ENCODE assay signal across 14 cellular contexts in genomic region chr20:59645761-59646171, GRCh38. TPM values are rescaled to one million over a fixed set of nuclear protein-coding genes. Genes with fewer than 3 reads are reported as not detected.
DNase-seq lines count a peak whose midpoint lies in the region; ATAC-seq, FAIRE-seq and TF ChIP-seq lines count a peak whose summit lies in the region.
"Had no signal": no experiment of that assay in that cellular context is flagged by ENCODE, and none has a peak within 500 bp of the region (broad histone marks: within the 10 kb centered on the region; RNA-seq: fewer than 3 reads in every experiment).

No MANE protein-coding gene starts in this region.

- no peaks in the 10 kb centered on the region for H3K36me3 ChIP-seq in small intestine (ENCODE audit: control insufficient read depth in 2 of 2, insufficient read depth in 2 of 2, low read length in 2 of 2)

- H3K27ac Mint-ChIP-seq in T-cell (no peak overlapping the region), nephron progenitor cell (no peak overlapping the region)
- H3K27ac Mint-ChIP-seq: activated T-helper 17 cell treated with anti-CD3 and anti-CD28 coated beads, Interleukin-2, amount 50 U/mL, for 72 hours had no signal

- POLR2A ChIA-PET in T-cell (lab: Charles Lee) = no interaction called here

- no peak overlapping the region for H3K4me3 ChIP-seq in small intestine (ENCODE audit: low read depth in 1 of 2, low read length in 2 of 2)

- no peaks in the 10 kb centered on the region for H3K9me3 ChIP-seq in small intestine (ENCODE audit: control insufficient read depth, low read depth)

- WGBS in small intestine, 3 donors = 49 to 67% (median 55%) methylated on average over 7 of the region's 7 CpGs

- no peaks in the 10 kb centered on the region for H3K4me1 ChIP-seq in small intestine (ENCODE audit: control insufficient read depth in 2 of 2, insufficient read depth in 1 of 2, low read depth in 1 of 2, low read length in 1 of 2)

- FAIRE-seq in small intestine (lab: Jason Lieb, UNC) = no peak

- H3K9me3 Mint-ChIP-seq in T-cell (peaks cover 0 to 5% (median 3%) of the 10 kb centered on the region in 3 donors), nephron progenitor cell (peaks cover 86% of the 10 kb centered on the region)

- no peaks in the 10 kb centered on the region for H3K27me3 ChIP-seq in small intestine (ENCODE audit: control insufficient read depth in 2 of 2, insufficient read depth in 2 of 2, low read length in 2 of 2)

- H3K27me3 Mint-ChIP-seq in T-cell = peaks cover 5 to 18% of the 10 kb centered on the region in 2 donors
- no peaks in the 10 kb centered on the region for H3K27me3 Mint-ChIP-seq in nephron progenitor cell (ENCODE audit: low read depth, poor library complexity)

- no peak for ATAC-seq in T-cell (replicated peaks in 1 of 4)
- ATAC-seq: activated CD4-positive, CD25-positive, alpha-beta regulatory T cell treated with anti-CD3 and anti-CD28 coated beads, Interleukin-2, amount 50 U/mL, for 24 hours; activated T-helper 17 cell treated with anti-CD3 and anti-CD28 coated beads, Interleukin-2, amount 50 U/mL, for 72 hours; SK-N-SH treated with all-trans-retinoic acid at 6 μM for 48 hours had no signal

- H3K4me3 Mint-ChIP-seq in T-cell = no peak overlapping the region
- H3K4me3 Mint-ChIP-seq in nephron progenitor cell = no peak overlapping the region
- H3K4me3 Mint-ChIP-seq: activated T-helper 17 cell treated with anti-CD3 and anti-CD28 coated beads, Interleukin-2, amount 50 U/mL, for 72 hours; brain had no signal

- TF ChIP-seq CTCF in GM12873 (IDR thresholded peaks at IDR 0.05; ENCODE audit: insufficient read depth, low read depth, low read length, missing control alignments) (peak; percentile 6), nephron progenitor cell (IDR thresholded peaks at IDR 0.05) (no peak)

- DNase-seq in RKO (ENCODE audit: low spot score) (peak; percentile 8), globus pallidus (ENCODE audit: low spot score) (peak; percentile 88), small intestine (peak; percentile 25), T-cell (no peak), nephron progenitor cell (no peak), NCI-H748 (lab: John Stamatoyannopoulos, UW; ENCODE audit: unreplicated experiment) (no peak)
- DNase-seq: NCI-H1092 treated with DMSO at 0.1 percent for 48 hours had no signal

- no peak overlapping the region for H3K27ac ChIP-seq in small intestine (ENCODE audit: low read depth in 1 of 2, low read length in 1 of 2)
- H3K27ac ChIP-seq: epithelial cell of prostate had no signal

- H3K4me1 Mint-ChIP-seq in T-cell (no peaks in the 10 kb centered on the region), nephron progenitor cell (no peaks in the 10 kb centered on the region)
- H3K4me1 Mint-ChIP-seq: activated T-helper 17 cell treated with anti-CD3 and anti-CD28 coated beads, Interleukin-2, amount 50 U/mL, for 72 hours had no signal

- CTCF ChIA-PET in T-cell (lab: Charles Lee) = no interaction called here

- H3K36me3 Mint-ChIP-seq in T-cell (no peaks in the 10 kb centered on the region), nephron progenitor cell (ENCODE audit: low read depth) (no peaks in the 10 kb centered on the region)

RNA-seq across cellular contexts. Expression of gene PHACTR3, which starts 41.4 kb away (rescaled TPM):
- 1 to 10 TPM; 1.9 to 5.2 (median 4.7) TPM for polyA plus RNA-seq in small intestine
- total RNA-seq in T-cell = not detected
- total RNA-seq: activated T-helper 17 cell treated with anti-CD3 and anti-CD28 coated beads, Interleukin-2, amount 50 U/mL, for 72 hours; NCI-H460 had no signal

Comparison
In these comparisons a context has a peak if more than half of its experiments do, and no peak if none do; other contexts are left out.
1. DNase-seq: peak in RKO (single experiment), globus pallidus (single experiment) and small intestine (single experiment); none in T-cell (0 of 34), nephron progenitor cell (single experiment) and NCI-H748 (single experiment).